15 cellular contexts compared by ENCODE assay signal in genomic region chr1:204478166-204478899, GRCh38. TPM values are rescaled to one million over a fixed set of nuclear protein-coding genes. Genes with fewer than 3 reads are reported as not detected.
DNase-seq lines count a peak whose midpoint lies in the region; ATAC-seq, FAIRE-seq and TF ChIP-seq lines count a peak whose summit lies in the region.
"Had no signal": no experiment of that assay in that cellular context is flagged by ENCODE, and none has a peak within 500 bp of the region (broad histone marks: within the 10 kb centered on the region; RNA-seq: fewer than 3 reads in every experiment).

No MANE protein-coding gene starts in this region.

- BruUV-seq in PC-3 (replicated peaks; lab: Mats Ljungman, UMichigan) = no TSS peak

- H2AFZ ChIP-seq in PC-3 (ENCODE audit: low read length) = no peak overlapping the region

- H3K4me2 ChIP-seq in PC-3 (ENCODE audit: low read length) = no peak overlapping the region

- no peak for TF ChIP-seq POLR2A in GM12891 (IDR thresholded peaks at IDR 0.05; ENCODE audit: low read depth, low read length)

- CTCF ChIA-PET in PC-3 (lab: Charles Lee) = interaction anchor here (1.0 kb wide), 1 partner anchor 32 kb away, joined by 7 read pairs; no protein-coding TSS in a partner anchor

- TF ChIP-seq CTCF in PC-3 (conservative IDR thresholded peaks at IDR 0.05; ENCODE audit: low read depth, low read length) (peak; percentile 29), heart right ventricle (IDR thresholded peaks at IDR 0.05) (no peak)

- H3K4me1 ChIP-seq in PC-3 (ENCODE audit: insufficient read depth, low read length) = peaks cover 14% of the 10 kb centered on the region
- H3K4me1 ChIP-seq in heart right ventricle = peaks cover 27 to 100% (median 87%) of the 10 kb centered on the region in 9 donors

- no peak for FAIRE-seq in GM12891 (lab: Jason Lieb, UNC)
- FAIRE-seq: GM18507 had no signal

- no peak overlapping the region for H3K9ac ChIP-seq in PC-3 (ENCODE audit: low read length)

- no peaks in the 10 kb centered on the region for H3K9me2 ChIP-seq in PC-3 (replicated peaks; ENCODE audit: low read length)

- H4K20me1 ChIP-seq in PC-3 (ENCODE audit: low read length) = peaks cover 15% of the 10 kb centered on the region; the same call in 1 of the 2 replicates

- no peaks in the 10 kb centered on the region for H3F3A ChIP-seq in PC-3 (ENCODE audit: low read length, unreplicated experiment)

- 0 out of 2 replicates have a peak, but pooled peaks cover 4% of the 10 kb centered on the region for H3K36me3 ChIP-seq in PC-3 (ENCODE audit: low read depth, low read length)
- peaks cover 0 to 15% (median 0%) of the 10 kb centered on the region in 9 donors for H3K36me3 ChIP-seq in heart right ventricle

- POLR2A ChIA-PET in PC-3 (lab: Charles Lee; ENCODE audit: unreplicated experiment) = interaction anchor here (0.5 to 1.1 kb wide), 2 partner anchors 15 to 17 kb away, joined by 3 read pairs; no protein-coding TSS in a partner anchor

- H3K27ac ChIP-seq in PC-3 (ENCODE audit: low read length) (no peak overlapping the region), heart right ventricle (peak overlapping the region in 7 of 10 donors; percentile 19 to 81 (median 50)), substantia nigra (ENCODE audit: low read depth, low read length, poor library complexity, severe bottlenecking) (peak overlapping the region; percentile 99)

- H3K4me3 ChIP-seq in PC-3 (ENCODE audit: low read length) (no peak overlapping the region), heart right ventricle (no peak overlapping the region)

- intact Hi-C loops in PC-3 (cut with micrococcal nuclease) (no loop called here), heart right ventricle (cut with DNase I) (no loop called here)

- 43 to 48% methylated on average over 7 of the region's 7 CpGs for WGBS in heart right ventricle, 2 donors

- H3K9me3 ChIP-seq in PC-3 (ENCODE audit: low read length) = no peaks in the 10 kb centered on the region
- no peaks in the 10 kb centered on the region for H3K9me3 ChIP-seq in heart right ventricle

- H3K79me2 ChIP-seq in PC-3 (ENCODE audit: low read length) = peaks cover 31% of the 10 kb centered on the region; the same call in 1 of the 2 replicates

- DNase-seq in NCI-H1694 treated with DMSO at 0.1 percent for 48 hours (lab: John Stamatoyannopoulos, UW) = peak; percentile 55
- no peak for DNase-seq in NCI-H1694 (lab: John Stamatoyannopoulos, UW)
- no peak for DNase-seq in PC-3
- DNase-seq in heart right ventricle = no peak
- peak in 2 of 49 donors; percentile 20 to 22 for DNase-seq in substantia nigra (lab: John Stamatoyannopoulos, UW)
- no peak for DNase-seq in GM12891 (ENCODE audit: insufficient read length, low spot score)
- DNase-seq: 8988T; activated CD8-positive, alpha-beta memory T cell treated with anti-CD3 and anti-CD28 coated beads, Interleukin-2, amount 10 ng/mL, durations not matched to agents 7 days and 5 days; amniotic stem cell; NCI-H1105 treated with DMSO at 0.1 percent for 48 hours; stimulated activated CD8-positive, alpha-beta memory T cell treated with anti-CD3 and anti-CD28 coated beads, Interleukin-4, amount 100 ng/mL, for 48 hours; T-helper 9 cell had no signal

- H3K27me3 ChIP-seq in PC-3 (ENCODE audit: low read length) = no peaks in the 10 kb centered on the region
- no peaks in the 10 kb centered on the region for H3K27me3 ChIP-seq in heart right ventricle

- 0 out of 2 replicates have a peak, but pooled peaks have one; percentile 19 for ATAC-seq in PC-3
- ATAC-seq in heart right ventricle = peak in 5 of 8 donors; percentile 34 to 58 (median 39)
- ATAC-seq in HG02763 (IDR thresholded peaks at IDR 0.05; ENCODE audit: unreplicated experiment) = no peak
- no peak for ATAC-seq in HG03196 (IDR thresholded peaks at IDR 0.05; ENCODE audit: unreplicated experiment)
- ATAC-seq: activated CD8-positive, alpha-beta memory T cell treated with anti-CD3 and anti-CD28 coated beads, Interleukin-2, amount 10 ng/mL, durations not matched to agents 7 days and 5 days had no signal

TF ChIP-seq in GM12891, 5 proteins besides CTCF, POLR2A, EP300 and RAD21:
- no peak for TF ChIP-seq POU2F2 (IDR thresholded peaks at IDR 0.05; ENCODE audit: low read depth, low read length)
- TF ChIP-seq SPI1 (IDR thresholded peaks at IDR 0.05; ENCODE audit: low read depth, low read length) = no peak
- no peak for TF ChIP-seq TAF1 (IDR thresholded peaks at IDR 0.05; ENCODE audit: low read depth, low read length)
- TF ChIP-seq POLR2AphosphoS5 (IDR thresholded peaks at IDR 0.05; ENCODE audit: low read depth, low read length) = no peak
- no peak for TF ChIP-seq PAX5 (IDR thresholded peaks at IDR 0.05; ENCODE audit: insufficient read depth, low read length, severe bottlenecking)

RNA-seq across cellular contexts. Expression of gene PIK3C2B, which starts 16.3 kb away (rescaled TPM):
- total RNA-seq in PC-3 (2014; rRNA removed) = 34.7 and 35.3 TPM in 2 replicates
- total RNA-seq in heart right ventricle = 10 to 100 TPM; 16.4 to 31.9 (median 23.0) TPM
- polyA plus RNA-seq in heart right ventricle = 10 to 100 TPM in 1 of 2 donors, 1 to 10 TPM in 1; 4.4 to 16.6 TPM
- 6.4 TPM for polyA plus RNA-seq in GM12891 (2012; ENCODE audit: low read depth, missing spikeins)

RNA-seq across cellular contexts. Expression of gene MDM4, which starts 37.9 kb away (rescaled TPM):
- total RNA-seq in PC-3 (2014; rRNA removed) (36.3 and 55.7 TPM in 2 replicates), heart right ventricle (10 to 100 TPM; 30.7 to 43.7 (median 40.5) TPM)
- 10 to 100 TPM in 1 of 2 donors, 1 to 10 TPM in 1; 3.7 to 17.6 TPM for polyA plus RNA-seq in heart right ventricle
- 7.0 TPM for polyA plus RNA-seq in GM12891 (2012; ENCODE audit: low read depth, missing spikeins)

Comparison
In these comparisons a context has a peak if more than half of its experiments do, and no peak if none do; other contexts are left out.
1. ATAC-seq: peak in PC-3 (single experiment) and heart right ventricle (5 of 8); none in HG02763 (single experiment) and HG03196 (single experiment).